Comparison of ENCODE assay signal across 1 cellular context in genomic region chr9:95043826-95044225, GRCh38.
TF ChIP-seq lines count a peak whose summit lies in the region.

No MANE protein-coding gene starts in this region.

TF ChIP-seq in HepG2, 621 proteins besides CTCF, POLR2A, EP300 and RAD21 (continued from another document):
- TF ChIP-seq, protein P1, sequence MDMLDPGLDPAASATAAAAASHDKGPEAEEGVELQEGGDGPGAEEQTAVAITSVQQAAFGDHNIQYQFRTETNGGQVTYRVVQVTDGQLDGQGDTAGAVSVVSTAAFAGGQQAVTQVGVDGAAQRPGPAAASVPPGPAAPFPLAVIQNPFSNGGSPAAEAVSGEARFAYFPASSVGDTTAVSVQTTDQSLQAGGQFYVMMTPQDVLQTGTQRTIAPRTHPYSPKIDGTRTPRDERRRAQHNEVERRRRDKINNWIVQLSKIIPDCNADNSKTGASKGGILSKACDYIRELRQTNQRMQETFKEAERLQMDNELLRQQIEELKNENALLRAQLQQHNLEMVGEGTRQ (IDR thresholded peaks at IDR 0.05; ENCODE audit: low read depth, low read length) = no peak
- TF ChIP-seq, protein P1 (CRISPR knock-in tag; IDR thresholded peaks at IDR 0.05; ENCODE audit: borderline replicate concordance) = no peak
- 0 out of 2 replicates have a peak, but pooled peaks have one; percentile 13 for TF ChIP-seq HNF4A (CRISPR knock-in tag; IDR thresholded peaks at IDR 0.05)
- TF ChIP-seq FOXP1 (IDR thresholded peaks at IDR 0.05) = no peak
- TF ChIP-seq FOXP1 (CRISPR knock-in tag; IDR thresholded peaks at IDR 0.05) = peak; percentile 18; the same call in 1 of the 2 replicates
- TF ChIP-seq FOXA3 (CRISPR knock-in tag; IDR thresholded peaks at IDR 0.05) = peak; percentile 54
- TF ChIP-seq HES4 (CRISPR knock-in tag; IDR thresholded peaks at IDR 0.05; ENCODE audit: borderline replicate concordance) = no peak
- TF ChIP-seq FOXA1 (IDR thresholded peaks at IDR 0.05) = no peak
- TF ChIP-seq FOXA1 (CRISPR knock-in tag; IDR thresholded peaks at IDR 0.05) = peak; percentile 47; the same call in 1 of the 2 replicates
- 0 out of 2 replicates have a peak, but pooled peaks have one; percentile 9 for TF ChIP-seq GATAD2A (CRISPR knock-in tag; IDR thresholded peaks at IDR 0.05)
- TF ChIP-seq RARA (CRISPR knock-in tag; IDR thresholded peaks at IDR 0.05) = peak; percentile 68
- TF ChIP-seq SALL1 (CRISPR knock-in tag; IDR thresholded peaks at IDR 0.05) = peak; percentile 48
TF ChIP-seq in HepG2: peak in this region for 9.
